In genomic region chr13:26983533-26984315, GRCh38 we compare ENCODE assay signal across 11 cellular contexts.
DNase-seq lines count a peak whose midpoint lies in the region; TF ChIP-seq lines count a peak whose summit lies in the region.
"Had no signal": no experiment of that assay in that cellular context is flagged by ENCODE, and none has a peak within 500 bp of the region (broad histone marks: within the 10 kb centered on the region; RNA-seq: fewer than 3 reads in every experiment).

No MANE protein-coding gene starts in this region.

- H3K27ac ChIP-seq in SJSA1: peak overlapping the region; percentile 93
- peak overlapping the region; percentile 71 to 81 for H3K27ac ChIP-seq in right atrium auricular region

- H3K9ac ChIP-seq in skeletal muscle satellite cell (ENCODE audit: low read depth, low read length): no peak overlapping the region

- H3K36me3 ChIP-seq in SJSA1 (no peaks in the 10 kb centered on the region), right atrium auricular region (no peaks in the 10 kb centered on the region), skeletal muscle satellite cell (ENCODE audit: insufficient read depth, low read length) (no peaks in the 10 kb centered on the region)

- H3K27me3 ChIP-seq in SJSA1 (replicated peaks): no peaks in the 10 kb centered on the region
- no peaks in the 10 kb centered on the region for H3K27me3 ChIP-seq in right atrium auricular region
- peaks cover 42% of the 10 kb centered on the region for H3K27me3 ChIP-seq in skeletal muscle satellite cell (ENCODE audit: control insufficient read depth, insufficient read depth, low read length)

- H3K4me1 ChIP-seq in SJSA1 (replicated peaks) (peaks cover 27% of the 10 kb centered on the region), right atrium auricular region (peaks cover 0 to 27% of the 10 kb centered on the region in 2 donors), skeletal muscle satellite cell (ENCODE audit: control insufficient read depth, insufficient read depth, low read length) (peaks cover 14% of the 10 kb centered on the region)

- H3K4me2 ChIP-seq in skeletal muscle satellite cell (ENCODE audit: low read length): peak overlapping the region; percentile 67

- no peak for TF ChIP-seq CTCF in right atrium auricular region (IDR thresholded peaks at IDR 0.05)

- DNase-seq in GF-D8 (lab: John Stamatoyannopoulos, UW) (peak; percentile 27), SJSA1 (ENCODE audit: low read depth in 1 of 2, low spot score in 2 of 2) (peak in 1 of 2 experiments; percentile 12), right atrium auricular region (ENCODE audit: low spot score) (no peak), activated T-cell treated with anti-CD3 and anti-CD28 coated beads for 4 hours (no peak), activated gamma-delta T cell (lab: John Stamatoyannopoulos, UW) (no peak), NCI-H774 (lab: John Stamatoyannopoulos, UW) (no peak), NCI-H2196 treated with DMSO at 0.1 percent for 48 hours (lab: John Stamatoyannopoulos, UW; ENCODE audit: unreplicated experiment) (no peak)
- DNase-seq: activated T-cell treated with anti-CD3 and anti-CD28 coated beads, Interleukin-2, amount 50 U/mL, for 72 hours; Karpas-422; NCI-H82 had no signal

- H3K4me3 ChIP-seq in SJSA1 (no peak overlapping the region), right atrium auricular region (peak overlapping the region in 1 of 2 donors; percentile 21), skeletal muscle satellite cell (ENCODE audit: low read length) (no peak overlapping the region)

- no peaks in the 10 kb centered on the region for H3K9me3 ChIP-seq in SJSA1 (replicated peaks)
- no peaks in the 10 kb centered on the region for H3K9me3 ChIP-seq in right atrium auricular region
- H3K9me3 ChIP-seq in skeletal muscle satellite cell (replicated peaks; ENCODE audit: low read length): no peaks in the 10 kb centered on the region
